Comparison of ENCODE assay signal across 8 cellular contexts in genomic region chr13:52201439-52202193, GRCh38. TPM values are rescaled to one million over a fixed set of nuclear protein-coding genes. Genes with fewer than 3 reads are reported as not detected.
A peak's percentile ranks its signal among the peaks of the same experiment; 100 is the strongest.
DNase-seq lines count a peak whose midpoint lies in the region; ATAC-seq and TF ChIP-seq lines count a peak whose summit lies in the region.
"Not testable (repeated sequence)": the region's sequence is repeated elsewhere in the genome, so short reads cannot be mapped to it uniquely, and the experiment has no call there.

No MANE protein-coding gene starts in this region.

- not testable (repeated sequence) for H3K27ac ChIP-seq in caudate nucleus (ENCODE audit: low read depth, low read length)
- peak overlapping the region in 8 of 12 donors; percentile 14 to 66 (median 50) for H3K27ac ChIP-seq in heart left ventricle

- ATAC-seq in HG03354 (IDR thresholded peaks at IDR 0.05; ENCODE audit: poor library complexity, severe bottlenecking, unreplicated experiment) (peak; percentile 47), heart left ventricle (peak; percentile 90 to 94 (median 92))

- TF ChIP-seq POLR2A in heart left ventricle (IDR thresholded peaks at IDR 0.05), result not testable (repeated sequence)

- not testable (repeated sequence) for H3K4me3 Mint-ChIP-seq in nephron

- not testable (repeated sequence) for H3K27me3 Mint-ChIP-seq in nephron (ENCODE audit: low read depth)

- TF ChIP-seq CTCF in heart left ventricle (IDR thresholded peaks at IDR 0.05), result peak in 10 of 12 donors; percentile 14 to 56 (median 39)
- TF ChIP-seq CTCF in nephron (IDR thresholded peaks at IDR 0.05; ENCODE audit: unreplicated experiment in 3 of 3), result peak; percentile 27 to 44 (median 38)

- H3K4me1 ChIP-seq in heart left ventricle, result peaks cover 0 to 14% (median 0%) of the 10 kb centered on the region in 12 donors

- H3K9me3 Mint-ChIP-seq in nephron, result not testable (repeated sequence)

- WGBS in heart left ventricle, 4 donors, result 15 to 16% (median 16%) methylated on average over 12 of the region's 12 CpGs

- H3K27ac Mint-ChIP-seq in nephron, result peak overlapping the region in 1 of 3 experiments; percentile 59

- H3K9me3 ChIP-seq in heart left ventricle, result not testable (repeated sequence)

- H3K27me3 ChIP-seq in heart left ventricle, result not testable (repeated sequence)

- DNase-seq in AG08396 (ENCODE audit: low spot score) (peak; percentile 29), GM03348 (ENCODE audit: low spot score) (peak; percentile 36), NCI-H345 (lab: John Stamatoyannopoulos, UW) (peak; percentile 5), UCSD-AML1 (lab: John Stamatoyannopoulos, UW; ENCODE audit: unreplicated experiment) (peak; percentile 19), caudate nucleus (lab: John Stamatoyannopoulos, UW) (peak in 35 of 61 donors; percentile 3 to 62 (median 23)), heart left ventricle (peak in 4 of 5 donors; percentile 33 to 59 (median 46))

- H3K4me3 ChIP-seq in heart left ventricle, result not testable (repeated sequence)

- H3K4me1 Mint-ChIP-seq in nephron, result not testable (repeated sequence)

- H3K36me3 Mint-ChIP-seq in nephron (ENCODE audit: low read depth), result not testable (repeated sequence)

- intact Hi-C loops in heart left ventricle (cut with DNase I), result loop anchor here in 3 of 10 donors (5.0 to 10.0 kb wide), 2 partner anchors 197 to 199 kb away; no protein-coding TSS in a partner anchor

- H3K36me3 ChIP-seq in heart left ventricle, result not testable (repeated sequence)

RNA-seq across cellular contexts. Expression of gene NEK3, which starts 42.2 kb away (rescaled TPM):
- 10 to 100 TPM in 1 of 9 donors, 1 to 10 TPM in 8; 2.3 to 10.7 (median 5.2) TPM for total RNA-seq in heart left ventricle
- 1 to 10 TPM; 6.8 to 9.3 TPM for polyA plus RNA-seq in heart left ventricle
